In genomic region chr2:54455584-54456525, GRCh38 we compare ENCODE assay signal across 1 cellular context.
TF ChIP-seq lines count a peak whose summit lies in the region.

SPTBN1 (plus strand) TSS chr2:54456327; CDS start chr2:54526419, 70,092 bp downstream.

TF ChIP-seq in HepG2, 621 proteins besides CTCF, POLR2A, EP300 and RAD21 (continued from another document and continues in another):
- TF ChIP-seq AHDC1 (CRISPR knock-in tag; IDR thresholded peaks at IDR 0.05; ENCODE audit: borderline replicate concordance) = peak; percentile 57
- TF ChIP-seq FOXK1 (CRISPR knock-in tag; IDR thresholded peaks at IDR 0.05; ENCODE audit: borderline replicate concordance, low read depth) = peak; percentile 55; the same call in 1 of the 2 replicates
- TF ChIP-seq KAT7 (CRISPR knock-in tag; IDR thresholded peaks at IDR 0.05; ENCODE audit: borderline replicate concordance) = peak; percentile 88
- peak; percentile 26; the same call in 1 of the 2 replicates for TF ChIP-seq ZNF768 (CRISPR knock-in tag; IDR thresholded peaks at IDR 0.05)
- peak; percentile 37 for TF ChIP-seq U2AF1 (optimal IDR thresholded peaks at IDR 0.05; ENCODE audit: low read depth, low read length)
- TF ChIP-seq ZBTB7A (CRISPR knock-in tag; IDR thresholded peaks at IDR 0.05) = peak; percentile 26; the same call in 1 of the 2 replicates
- TF ChIP-seq SNAPC4 (CRISPR knock-in tag; IDR thresholded peaks at IDR 0.05) = 0 out of 2 replicates have a peak, but pooled peaks have one; percentile 50
- no peak; the same call in 1 of the 2 replicates for TF ChIP-seq ZNF614 (CRISPR knock-in tag; IDR thresholded peaks at IDR 0.05; ENCODE audit: borderline replicate concordance)
- TF ChIP-seq FOXP1 (IDR thresholded peaks at IDR 0.05) = no peak
- TF ChIP-seq FOXP1 (CRISPR knock-in tag; IDR thresholded peaks at IDR 0.05) = peak; percentile 45
- peak; percentile 83 for TF ChIP-seq POGZ (CRISPR knock-in tag; IDR thresholded peaks at IDR 0.05)
- no peak for TF ChIP-seq ZNF569 (CRISPR knock-in tag; IDR thresholded peaks at IDR 0.05; ENCODE audit: borderline replicate concordance)
- TF ChIP-seq HMGXB3 (CRISPR knock-in tag; IDR thresholded peaks at IDR 0.05; ENCODE audit: borderline replicate concordance) = peak; percentile 76; the same call in 1 of the 2 replicates
- peak; percentile 78 for TF ChIP-seq GABPB1 (CRISPR knock-in tag; IDR thresholded peaks at IDR 0.05)
- peak; percentile 74 for TF ChIP-seq SP5 (CRISPR knock-in tag; IDR thresholded peaks at IDR 0.05; ENCODE audit: borderline replicate concordance, low read depth)
- TF ChIP-seq TMF1 (CRISPR knock-in tag; IDR thresholded peaks at IDR 0.05; ENCODE audit: low read depth) = no peak
- peak; percentile 22; the same call in 1 of the 2 replicates for TF ChIP-seq FLYWCH1 (CRISPR knock-in tag; IDR thresholded peaks at IDR 0.05)
- peak; percentile 81 for TF ChIP-seq HDAC1 (CRISPR knock-in tag; IDR thresholded peaks at IDR 0.05)
- peak; percentile 77; the same call in 1 of the 2 replicates for TF ChIP-seq KMT2A (CRISPR knock-in tag; IDR thresholded peaks at IDR 0.05)
- TF ChIP-seq CSRNP1 (CRISPR knock-in tag; IDR thresholded peaks at IDR 0.05) = peak; percentile 39; the same call in 1 of the 2 replicates
- no peak for TF ChIP-seq SP1 (IDR thresholded peaks at IDR 0.05)
- peak; percentile 65 for TF ChIP-seq SP1 (CRISPR knock-in tag; IDR thresholded peaks at IDR 0.05)
- TF ChIP-seq CREM (IDR thresholded peaks at IDR 0.05) = no peak
- TF ChIP-seq CREM (CRISPR knock-in tag; IDR thresholded peaks at IDR 0.05) = no peak
- peak; percentile 54; the same call in 1 of the 2 replicates for TF ChIP-seq ZNF800 (CRISPR knock-in tag; IDR thresholded peaks at IDR 0.05)
- no peak for TF ChIP-seq KAT2B (IDR thresholded peaks at IDR 0.05; ENCODE audit: borderline replicate concordance, low read depth, low read length)
- no peak; the same call in 1 of the 2 replicates for TF ChIP-seq PAX8 (CRISPR knock-in tag; IDR thresholded peaks at IDR 0.05; ENCODE audit: borderline replicate concordance)
- no peak for TF ChIP-seq AKNA (CRISPR knock-in tag; IDR thresholded peaks at IDR 0.05; ENCODE audit: borderline replicate concordance)
- TF ChIP-seq NFKB2 (CRISPR knock-in tag; IDR thresholded peaks at IDR 0.05; ENCODE audit: borderline replicate concordance) = 0 out of 2 replicates have a peak, but pooled peaks have one; percentile 34
- TF ChIP-seq MAFF (IDR thresholded peaks at IDR 0.05; ENCODE audit: low read depth, low read length) = no peak
- no peak for TF ChIP-seq MBNL3 (CRISPR knock-in tag; conservative IDR thresholded peaks at IDR 0.05)
